ENCODE assay signal across 23 cellular contexts in the genomic region with DNA sequence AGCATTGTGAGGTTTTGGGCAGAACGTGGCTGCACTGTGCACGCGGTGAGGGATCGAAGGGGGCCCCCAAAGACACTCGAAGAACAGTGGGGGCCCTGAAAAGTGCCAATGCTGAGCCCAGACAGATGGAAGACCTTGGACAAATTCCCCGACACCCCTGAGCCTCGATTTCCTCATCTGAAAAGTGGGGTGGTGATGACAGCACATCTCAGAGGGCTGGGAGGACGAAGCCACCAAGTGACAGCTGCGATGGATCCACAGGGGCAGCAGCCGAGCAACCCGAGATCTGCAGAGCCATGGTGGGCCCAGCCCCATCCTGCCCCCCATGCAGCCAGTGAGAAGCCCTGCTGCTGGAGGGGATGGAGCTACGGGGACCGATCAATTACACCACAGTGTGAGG.
DNase-seq lines count a peak whose midpoint lies in the region; ATAC-seq and TF ChIP-seq lines count a peak whose summit lies in the region.
"Had no signal": no experiment of that assay in that cellular context is flagged by ENCODE, and none has a peak within 500 bp of the region (broad histone marks: within the 10 kb centered on the region; RNA-seq: fewer than 3 reads in every experiment).

No MANE protein-coding gene starts in this region.

- no peak for TF ChIP-seq POLR2A in right lobe of liver (IDR thresholded peaks at IDR 0.05)
- TF ChIP-seq POLR2A in sigmoid colon (IDR thresholded peaks at IDR 0.05) = no peak

- no peaks in the 10 kb centered on the region for H3K36me3 Mint-ChIP-seq in activated CD8-positive, alpha-beta memory T cell treated with anti-CD3 and anti-CD28 coated beads, Interleukin-2, amount 10 ng/mL, durations not matched to agents 7 days and 5 days
- H3K36me3 Mint-ChIP-seq: CD4-positive, alpha-beta memory T cell had no signal

- H3K4me1 ChIP-seq in right lobe of liver (peaks cover 0 to 21% (median 10%) of the 10 kb centered on the region in 4 donors), sigmoid colon (peaks cover 0 to 7% (median under 1%) of the 10 kb centered on the region in 4 donors)

- no peak for ATAC-seq in activated CD8-positive, alpha-beta memory T cell treated with anti-CD3 and anti-CD28 coated beads, Interleukin-2, amount 10 ng/mL, durations not matched to agents 7 days and 5 days
- ATAC-seq in right lobe of liver (no peak), HG03469 (IDR thresholded peaks at IDR 0.05; ENCODE audit: unreplicated experiment) (no peak)
- ATAC-seq: SK-N-SH treated with all-trans-retinoic acid at 6 μM for 48 hours had no signal

- peaks cover under 1% of the 10 kb centered on the region for H3K27me3 Mint-ChIP-seq in activated CD8-positive, alpha-beta memory T cell treated with anti-CD3 and anti-CD28 coated beads, Interleukin-2, amount 10 ng/mL, durations not matched to agents 7 days and 5 days
- H3K27me3 Mint-ChIP-seq: activated CD4-positive, alpha-beta T cell treated with anti-CD3 and anti-CD28 coated beads, Interleukin-2, amount 10 ng/mL, durations not matched to agents 7 days and 5 days; stimulated activated naive CD8-positive, alpha-beta T cell treated with anti-CD3 and anti-CD28 coated beads, Interleukin-15, Interleukin-2, amounts not matched to agents 100 ng/mL and 50 ng/mL, for 24 hours had no signal

- no peaks in the 10 kb centered on the region for H3K27me3 ChIP-seq in H7 (ENCODE audit: control insufficient read depth, insufficient read depth, low read length)
- no peaks in the 10 kb centered on the region for H3K27me3 ChIP-seq in right lobe of liver
- no peaks in the 10 kb centered on the region for H3K27me3 ChIP-seq in sigmoid colon
- H3K27me3 ChIP-seq: tibial nerve had no signal

- no peak overlapping the region for H3K4me3 ChIP-seq in H7 (ENCODE audit: insufficient read depth, low read depth, low read length)
- H3K4me3 ChIP-seq in right lobe of liver = no peak overlapping the region
- H3K4me3 ChIP-seq in sigmoid colon = no peak overlapping the region
- no peak overlapping the region for H3K4me3 ChIP-seq in foreskin fibroblast (ENCODE audit: low read depth in 1 of 2, low read length in 2 of 2)
- H3K4me3 ChIP-seq: tibial nerve had no signal

- H3K4me1 Mint-ChIP-seq in activated CD8-positive, alpha-beta memory T cell treated with anti-CD3 and anti-CD28 coated beads, Interleukin-2, amount 10 ng/mL, durations not matched to agents 7 days and 5 days = no peaks in the 10 kb centered on the region

- 92% methylated on average over 4 of the region's 13 CpGs for WGBS in right lobe of liver (ENCODE audit: insufficient coverage, low coverage, low lambda C conversion rate, missing lambda C conversion rate)
- WGBS in sigmoid colon, 2 donors = 79 to 80% methylated on average over 13 of the region's 13 CpGs

- peak; percentile 42 for DNase-seq in activated CD8-positive, alpha-beta memory T cell treated with anti-CD3 and anti-CD28 coated beads for 24 hours
- no peak for DNase-seq in activated CD8-positive, alpha-beta memory T cell treated with anti-CD3 and anti-CD28 coated beads, Interleukin-2, amount 10 ng/mL, durations not matched to agents 7 days and 5 days
- DNase-seq in H7 (peak; percentile 28), right lobe of liver (peak; percentile 11 to 40 (median 32)), sigmoid colon (peak; percentile 61), foreskin fibroblast (no peak), NCI-H2081 (lab: John Stamatoyannopoulos, UW) (no peak)
- DNase-seq: activated CD4-positive, alpha-beta T cell treated with anti-CD3 and anti-CD28 coated beads, Interleukin-2, amount 10 ng/mL, durations not matched to agents 7 days and 5 days; activated naive CD4-positive, alpha-beta T cell treated with Interleukin-2 at 50 U/mL for 16 hours; AML-193; anterior cingulate cortex; CD4-positive, alpha-beta memory T cell; DMS153; NCI-H2081 treated with DMSO at 0.1 percent for 48 hours; NCI-H345; NCI-H774; occipital lobe; T-helper 2 cell had no signal

- no peak overlapping the region for H3K27ac ChIP-seq in right lobe of liver
- H3K27ac ChIP-seq in sigmoid colon = no peak overlapping the region
- H3K27ac ChIP-seq: tibial nerve had no signal

- TF ChIP-seq CTCF in right lobe of liver (IDR thresholded peaks at IDR 0.05) = no peak
- TF ChIP-seq CTCF in sigmoid colon (IDR thresholded peaks at IDR 0.05) = no peak
- no peak for TF ChIP-seq CTCF in foreskin fibroblast (IDR thresholded peaks at IDR 0.05; ENCODE audit: low read depth, low read length)

- H3K4me3 Mint-ChIP-seq in activated CD8-positive, alpha-beta memory T cell treated with anti-CD3 and anti-CD28 coated beads, Interleukin-2, amount 10 ng/mL, durations not matched to agents 7 days and 5 days = no peak overlapping the region
- H3K4me3 Mint-ChIP-seq: activated CD4-positive, alpha-beta T cell treated with anti-CD3 and anti-CD28 coated beads, Interleukin-2, amount 10 ng/mL, durations not matched to agents 7 days and 5 days; CD4-positive, alpha-beta memory T cell; dendritic cell treated with granulocyte-macrophage colony-stimulating factor and Interleukin-4, amounts not matched to agents 40 ng/mL and 50 ng/mL, for 4 days; stimulated activated naive CD8-positive, alpha-beta T cell treated with anti-CD3 and anti-CD28 coated beads, Interleukin-15, Interleukin-2, amounts not matched to agents 100 ng/mL and 50 ng/mL, for 24 hours had no signal

- H3K36me3 ChIP-seq in H7 (replicated peaks; ENCODE audit: control insufficient read depth, insufficient read depth, low read length) (no peaks in the 10 kb centered on the region), right lobe of liver (no peaks in the 10 kb centered on the region), sigmoid colon (no peaks in the 10 kb centered on the region)
- H3K36me3 ChIP-seq: tibial nerve had no signal

- H3K9me3 ChIP-seq in right lobe of liver (no peaks in the 10 kb centered on the region), sigmoid colon (no peaks in the 10 kb centered on the region)
- H3K9me3 ChIP-seq: tibial nerve had no signal

- TF ChIP-seq EP300 in sigmoid colon (IDR thresholded peaks at IDR 0.05) = no peak

- intact Hi-C loops in right lobe of liver (cut with DNase I) (no loop called here), sigmoid colon (cut with DNase I) (no loop called here)

- no peak overlapping the region for H3K27ac Mint-ChIP-seq in activated CD8-positive, alpha-beta memory T cell treated with anti-CD3 and anti-CD28 coated beads, Interleukin-2, amount 10 ng/mL, durations not matched to agents 7 days and 5 days
- H3K27ac Mint-ChIP-seq: activated CD4-positive, alpha-beta T cell treated with anti-CD3 and anti-CD28 coated beads, Interleukin-2, amount 10 ng/mL, durations not matched to agents 7 days and 5 days; CD4-positive, alpha-beta memory T cell; dendritic cell treated with granulocyte-macrophage colony-stimulating factor and Interleukin-4, amounts not matched to agents 40 ng/mL and 50 ng/mL, for 4 days; stimulated activated naive CD8-positive, alpha-beta T cell treated with anti-CD3 and anti-CD28 coated beads, Interleukin-15, Interleukin-2, amounts not matched to agents 100 ng/mL and 50 ng/mL, for 24 hours had no signal

- H3K9me3 Mint-ChIP-seq in activated CD8-positive, alpha-beta memory T cell treated with anti-CD3 and anti-CD28 coated beads, Interleukin-2, amount 10 ng/mL, durations not matched to agents 7 days and 5 days (ENCODE audit: low read depth) = no peaks in the 10 kb centered on the region
- H3K9me3 Mint-ChIP-seq: activated CD4-positive, alpha-beta T cell treated with anti-CD3 and anti-CD28 coated beads, Interleukin-2, amount 10 ng/mL, durations not matched to agents 7 days and 5 days; dendritic cell treated with granulocyte-macrophage colony-stimulating factor and Interleukin-4, amounts not matched to agents 40 ng/mL and 50 ng/mL, for 4 days; stimulated activated naive CD8-positive, alpha-beta T cell treated with anti-CD3 and anti-CD28 coated beads, Interleukin-15, Interleukin-2, amounts not matched to agents 100 ng/mL and 50 ng/mL, for 24 hours had no signal

- CTCF ChIA-PET in activated CD8-positive, alpha-beta memory T cell treated with anti-CD3 and anti-CD28 coated beads, Interleukin-2, amount 10 ng/mL, durations not matched to agents 7 days and 5 days (lab: Charles Lee) = interaction anchor here (0.5 kb wide), 1 partner anchor 132 kb away, joined by 3 read pairs; no protein-coding TSS in a partner anchor

Comparison
In these comparisons a context has a peak if more than half of its experiments do, and no peak if none do; other contexts are left out.
1. DNase-seq: peak in activated CD8-positive, alpha-beta memory T cell treated with anti-CD3 and anti-CD28 coated beads for 24 hours (single experiment), H7 (single experiment), right lobe of liver (3 of 3) and sigmoid colon (single experiment); none in activated CD8-positive, alpha-beta memory T cell treated with anti-CD3 and anti-CD28 coated beads, Interleukin-2, amount 10 ng/mL, durations not matched to agents 7 days and 5 days (single experiment), foreskin fibroblast (0 of 2) and NCI-H2081 (0 of 2).